1 cellular context compared by ENCODE assay signal in genomic region chr17:18257268-18257681, GRCh38.
TF ChIP-seq lines count a peak whose summit lies in the region.

No MANE protein-coding gene starts in this region.

TF ChIP-seq in HCT116, 20 proteins besides CTCF, POLR2A, EP300 and RAD21 (continued from another document):
- TF ChIP-seq EZH2phosphoT487 (IDR thresholded peaks at IDR 0.05; ENCODE audit: borderline replicate concordance) (no peak), MAX (IDR thresholded peaks at IDR 0.05) (no peak), JUND (IDR thresholded peaks at IDR 0.05) (no peak), SP1 (IDR thresholded peaks at IDR 0.05; ENCODE audit: low read depth) (no peak), YY1 (IDR thresholded peaks at IDR 0.05; ENCODE audit: extremely low read depth, insufficient replicate concordance, low read depth, low read length) (no peak), CEBPB (IDR thresholded peaks at IDR 0.05; ENCODE audit: low read depth) (no peak), FOSL1 (IDR thresholded peaks at IDR 0.05; ENCODE audit: low read depth) (no peak)
- TF ChIP-seq, protein P1, sequence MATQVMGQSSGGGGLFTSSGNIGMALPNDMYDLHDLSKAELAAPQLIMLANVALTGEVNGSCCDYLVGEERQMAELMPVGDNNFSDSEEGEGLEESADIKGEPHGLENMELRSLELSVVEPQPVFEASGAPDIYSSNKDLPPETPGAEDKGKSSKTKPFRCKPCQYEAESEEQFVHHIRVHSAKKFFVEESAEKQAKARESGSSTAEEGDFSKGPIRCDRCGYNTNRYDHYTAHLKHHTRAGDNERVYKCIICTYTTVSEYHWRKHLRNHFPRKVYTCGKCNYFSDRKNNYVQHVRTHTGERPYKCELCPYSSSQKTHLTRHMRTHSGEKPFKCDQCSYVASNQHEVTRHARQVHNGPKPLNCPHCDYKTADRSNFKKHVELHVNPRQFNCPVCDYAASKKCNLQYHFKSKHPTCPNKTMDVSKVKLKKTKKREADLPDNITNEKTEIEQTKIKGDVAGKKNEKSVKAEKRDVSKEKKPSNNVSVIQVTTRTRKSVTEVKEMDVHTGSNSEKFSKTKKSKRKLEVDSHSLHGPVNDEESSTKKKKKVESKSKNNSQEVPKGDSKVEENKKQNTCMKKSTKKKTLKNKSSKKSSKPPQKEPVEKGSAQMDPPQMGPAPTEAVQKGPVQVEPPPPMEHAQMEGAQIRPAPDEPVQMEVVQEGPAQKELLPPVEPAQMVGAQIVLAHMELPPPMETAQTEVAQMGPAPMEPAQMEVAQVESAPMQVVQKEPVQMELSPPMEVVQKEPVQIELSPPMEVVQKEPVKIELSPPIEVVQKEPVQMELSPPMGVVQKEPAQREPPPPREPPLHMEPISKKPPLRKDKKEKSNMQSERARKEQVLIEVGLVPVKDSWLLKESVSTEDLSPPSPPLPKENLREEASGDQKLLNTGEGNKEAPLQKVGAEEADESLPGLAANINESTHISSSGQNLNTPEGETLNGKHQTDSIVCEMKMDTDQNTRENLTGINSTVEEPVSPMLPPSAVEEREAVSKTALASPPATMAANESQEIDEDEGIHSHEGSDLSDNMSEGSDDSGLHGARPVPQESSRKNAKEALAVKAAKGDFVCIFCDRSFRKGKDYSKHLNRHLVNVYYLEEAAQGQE (IDR thresholded peaks at IDR 0.05; ENCODE audit: low read depth): no peak
